In genomic region chr16:89256651-89257254, GRCh38 we compare ENCODE assay signal across 9 cellular contexts. TPM values are rescaled to one million over a fixed set of nuclear protein-coding genes. Genes with fewer than 3 reads are reported as not detected.
A peak's percentile ranks its signal among the peaks of the same experiment; 100 is the strongest.
DNase-seq lines count a peak whose midpoint lies in the region; ATAC-seq and TF ChIP-seq lines count a peak whose summit lies in the region.
"Had no signal": no experiment of that assay in that cellular context is flagged by ENCODE, and none has a peak within 500 bp of the region (broad histone marks: within the 10 kb centered on the region; RNA-seq: fewer than 3 reads in every experiment).

No MANE protein-coding gene starts in this region.

- no peaks in the 10 kb centered on the region; the same call in 1 of the 2 replicates for H3K27me3 Mint-ChIP-seq in H9 (ENCODE audit: low read depth)

- H3K9me3 ChIP-seq in H9 (ENCODE audit: control insufficient read depth, low read depth, low read length), result no peaks in the 10 kb centered on the region

- no peak overlapping the region for H3K27ac ChIP-seq in H9 (ENCODE audit: insufficient read length, low read depth, low read length)

- peak overlapping the region; percentile 74 for H3K18ac ChIP-seq in H9 (ENCODE audit: insufficient read length, low read depth, low read length)

- no peak overlapping the region for H4K5ac ChIP-seq in H9 (ENCODE audit: insufficient read length, low read depth, low read length)

- H3K4me1 ChIP-seq in H9 (ENCODE audit: insufficient read depth, low read length), result no peaks in the 10 kb centered on the region

- H3K4me2 ChIP-seq in H9 (ENCODE audit: insufficient read depth, insufficient read length, low read length), result peak overlapping the region; percentile 17

- H3K79me2 ChIP-seq in H9 (ENCODE audit: insufficient read depth, low read length), result no peaks in the 10 kb centered on the region

- no peak overlapping the region for H4K91ac ChIP-seq in H9 (ENCODE audit: insufficient read length, low read depth, low read length)

- no peak overlapping the region for H2AFZ ChIP-seq in H9 (ENCODE audit: low read length)

- peak overlapping the region; percentile 34 for H3K4me3 ChIP-seq in astrocyte of the cerebellum (ENCODE audit: low read depth, low read length)

- no peak overlapping the region for H3K23ac ChIP-seq in H9 (ENCODE audit: insufficient read length, low read depth, low read length)

- no peaks in the 10 kb centered on the region for H3K27me3 ChIP-seq in H9 (ENCODE audit: insufficient read depth, low read length)

- ATAC-seq in GM21360 (IDR thresholded peaks at IDR 0.05; ENCODE audit: unreplicated experiment) (no peak), GM18502 (IDR thresholded peaks at IDR 0.05; ENCODE audit: poor library complexity, unreplicated experiment) (no peak)

- H3K23me2 ChIP-seq in H9 (ENCODE audit: insufficient read length, low read depth, low read length, poor library complexity, severe bottlenecking), result no peaks in the 10 kb centered on the region

- TF ChIP-seq CTCF in H9 (conservative IDR thresholded peaks at IDR 0.05) (no peak), astrocyte of the cerebellum (IDR thresholded peaks at IDR 0.05; ENCODE audit: low read depth, low read length, missing control alignments) (no peak)

- DNase-seq in H9, result peak; percentile 76
- DNase-seq in T-helper 9 cell, result peak; percentile 64
- DNase-seq in astrocyte of the cerebellum (ENCODE audit: low read depth), result no peak
- DNase-seq in iPS-NIHi11 (ENCODE audit: low spot score), result peak; percentile 70
- peak; percentile 79 for DNase-seq in stimulated activated CD4-positive, alpha-beta T cell treated with anti-CD3 and anti-CD28 coated beads, Interleukin-12 subunit alpha, Interleukin-12 subunit beta, amount 100 ng/mL, for 4 hours
- DNase-seq in SKM-1 treated with dmso at 0.1 percent for 144 hours (lab: John Stamatoyannopoulos, UW; ENCODE audit: unreplicated experiment), result no peak

- no peak overlapping the region for H3K56ac ChIP-seq in H9 (ENCODE audit: insufficient read length, low read depth, low read length)

- in situ Hi-C loops in astrocyte of the cerebellum (cut with HindIII; ENCODE audit: low sequenced_read_pairs), result no loop called here

- no peak overlapping the region for H2AK5ac ChIP-seq in H9 (ENCODE audit: insufficient read length, low read length)

- H2BK15ac ChIP-seq in H9 (ENCODE audit: low read depth, low read length), result no peak overlapping the region

- no peak overlapping the region for H2BK12ac ChIP-seq in H9 (ENCODE audit: insufficient read length, low read depth, low read length)

- no peaks in the 10 kb centered on the region for H4K20me1 ChIP-seq in H9 (ENCODE audit: control insufficient read depth, insufficient read depth, insufficient read length)

- no peak overlapping the region for H4K8ac ChIP-seq in H9 (replicated peaks; ENCODE audit: insufficient read length, low read depth, low read length)

- H3K14ac ChIP-seq in H9 (ENCODE audit: insufficient read depth, low read length), result peak overlapping the region; percentile 41

- no peak overlapping the region for H3K9ac ChIP-seq in H9 (ENCODE audit: extremely low read depth, insufficient read length, low read length)

- no peaks in the 10 kb centered on the region for H3K36me3 Mint-ChIP-seq in H9 (ENCODE audit: insufficient read depth in 1 of 3, low read depth in 3 of 3)

- no peak overlapping the region for H2BK5ac ChIP-seq in H9 (ENCODE audit: insufficient read length, low read length)

- H3K4me3 Mint-ChIP-seq in H9, result no peak overlapping the region

- H3T11ph ChIP-seq in H9 (ENCODE audit: low read length), result no peak overlapping the region

- H3K27ac Mint-ChIP-seq in H9, result no peak overlapping the region

- H2BK20ac ChIP-seq in H9 (ENCODE audit: low read depth, low read length, poor library complexity, severe bottlenecking), result no peak overlapping the region

- no peak overlapping the region for H2BK120ac ChIP-seq in H9 (ENCODE audit: low read depth, low read length, poor library complexity, severe bottlenecking)

- H3K4me1 Mint-ChIP-seq in H9, result peaks cover 0 to 3% of the 10 kb centered on the region in 2 experiments; a peak in 1 of 4 replicates

- no CpG with 5 or more reads among the region's 57 CpGs for WGBS in H9 (ENCODE audit: extremely low coverage, insufficient read length, low lambda C conversion rate)

- H3K4ac ChIP-seq in H9 (ENCODE audit: low read depth, low read length), result no peak overlapping the region

- no peaks in the 10 kb centered on the region for H3K9me3 Mint-ChIP-seq in H9

- no peaks in the 10 kb centered on the region for H3K79me1 ChIP-seq in H9 (ENCODE audit: insufficient read depth, low read depth, low read length, poor library complexity, severe bottlenecking)

RNA-seq across cellular contexts. Expression of gene ZNF778, which starts 39.2 kb away (rescaled TPM):
- total RNA-seq in H9 (2021), result 16.4 and 17.5 TPM in 2 replicates

RNA-seq across cellular contexts. Expression of gene SLC22A31, which starts 56.4 kb away (rescaled TPM):
- total RNA-seq in H9 (2021), result 7.7 and 8.1 TPM in 2 replicates
- total RNA-seq: SK-MEL-5 had no signal

Comparison
In these comparisons a context has a peak if more than half of its experiments do, and no peak if none do; other contexts are left out.
1. DNase-seq: peak in H9 (single experiment), T-helper 9 cell (single experiment), iPS-NIHi11 (single experiment) and stimulated activated CD4-positive, alpha-beta T cell treated with anti-CD3 and anti-CD28 coated beads, Interleukin-12 subunit alpha, Interleukin-12 subunit beta, amount 100 ng/mL, for 4 hours (single experiment); none in astrocyte of the cerebellum (single experiment) and SKM-1 treated with dmso at 0.1 percent for 144 hours (single experiment).